ENCODE assay signal across 9 cellular contexts in the genomic region with DNA sequence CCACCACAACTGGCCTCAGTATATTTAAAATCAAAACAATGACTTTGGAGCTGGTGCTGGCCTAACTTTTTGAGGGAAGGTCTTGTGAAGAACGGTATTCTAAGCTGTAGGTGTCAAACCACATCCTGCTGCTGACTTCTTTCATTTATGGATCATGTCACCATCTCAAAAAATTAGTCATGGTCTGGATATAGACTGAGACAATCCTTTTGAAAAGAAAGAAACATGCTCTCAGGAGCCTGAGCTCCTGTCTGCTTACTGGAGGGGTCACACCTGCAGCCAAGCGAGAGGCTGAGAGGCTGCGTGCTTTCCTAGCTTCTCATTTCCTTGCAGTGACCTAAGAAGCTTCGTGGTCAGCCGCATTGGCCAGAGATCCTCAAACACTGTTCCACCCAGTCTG. TPM values are rescaled to one million over a fixed set of nuclear protein-coding genes. Genes with fewer than 3 reads are reported as not detected.
DNase-seq lines count a peak whose midpoint lies in the region; ATAC-seq lines count a peak whose summit lies in the region.
"Had no signal": no experiment of that assay in that cellular context is flagged by ENCODE, and none has a peak within 500 bp of the region (broad histone marks: within the 10 kb centered on the region; RNA-seq: fewer than 3 reads in every experiment).

No MANE protein-coding gene starts in this region.

- DNase-seq in activated CD4-positive, alpha-beta T cell treated with anti-CD3 and anti-CD28 coated beads, Interleukin-2, amount 50 U/mL, for 4 hours: peak; percentile 1 to 4
- DNase-seq in stimulated activated CD4-positive, alpha-beta T cell treated with anti-CD3 and anti-CD28 coated beads, Interleukin-12 subunit alpha, Interleukin-12 subunit beta, amount 100 ng/mL, for 48 hours (ENCODE audit: low read depth in 2 of 3, low spot score in 1 of 3): peak; percentile 16 to 39 (median 25)
- DNase-seq in HCEC 1CT (no peak), aorta (no peak), NAMALWA (ENCODE audit: low spot score) (no peak), occipital lobe (lab: John Stamatoyannopoulos, UW) (no peak)
- DNase-seq: HFFc6 had no signal

- H3K4me3 ChIP-seq in aorta (ENCODE audit: low read length in 2 of 2): no peak overlapping the region

- H3K27me3 ChIP-seq in aorta (ENCODE audit: control insufficient read depth in 1 of 2, insufficient read depth in 2 of 2, low read length in 1 of 2): no peaks in the 10 kb centered on the region

- intact Hi-C loops in aorta (cut with DNase I): no loop called here

- no peaks in the 10 kb centered on the region for H3K36me3 ChIP-seq in aorta (ENCODE audit: control insufficient read depth in 1 of 2, insufficient read depth in 2 of 2, low read length in 1 of 2)

- no peaks in the 10 kb centered on the region for H3K4me1 ChIP-seq in aorta (ENCODE audit: control insufficient read depth in 1 of 2, insufficient read depth in 2 of 2, low read length in 2 of 2)

- ATAC-seq in GM18907 (IDR thresholded peaks at IDR 0.05; ENCODE audit: unreplicated experiment) (peak; percentile 89), HG02938 (IDR thresholded peaks at IDR 0.05; ENCODE audit: unreplicated experiment) (peak; percentile 86), aorta (ENCODE audit: low FRiP score) (no peak)

- no peak overlapping the region for H3K27ac ChIP-seq in aorta (ENCODE audit: low read depth in 1 of 2, low read length in 2 of 2)

- WGBS in aorta, 2 donors: 95 to 99% methylated on average over 5 of the region's 5 CpGs

- no peaks in the 10 kb centered on the region for H3K9me3 ChIP-seq in aorta (ENCODE audit: control insufficient read depth, low read length)

RNA-seq across cellular contexts. Expression of a gene that starts 55.2 kb away (rescaled TPM):
- 10 to 100 TPM; 16.1 to 19.9 TPM for total RNA-seq in aorta
- polyA plus RNA-seq in aorta: 1 to 10 TPM; 1.6 to 7.0 TPM
- total RNA-seq in occipital lobe: 191 TPM

Comparison
In these comparisons a context has a peak if more than half of its experiments do, and no peak if none do; other contexts are left out.
1. DNase-seq: peak in activated CD4-positive, alpha-beta T cell treated with anti-CD3 and anti-CD28 coated beads, Interleukin-2, amount 50 U/mL, for 4 hours (2 of 2) and stimulated activated CD4-positive, alpha-beta T cell treated with anti-CD3 and anti-CD28 coated beads, Interleukin-12 subunit alpha, Interleukin-12 subunit beta, amount 100 ng/mL, for 48 hours (3 of 3); none in HCEC 1CT (single experiment), aorta (0 of 2), NAMALWA (single experiment) and occipital lobe (single experiment).